In genomic region chr6:151451417-151451949, GRCh38 we compare ENCODE assay signal across 7 cellular contexts. TPM values are rescaled to one million over a fixed set of nuclear protein-coding genes. Genes with fewer than 3 reads are reported as not detected.
A peak's percentile ranks its signal among the peaks of the same experiment; 100 is the strongest.
DNase-seq lines count a peak whose midpoint lies in the region; ATAC-seq and TF ChIP-seq lines count a peak whose summit lies in the region.

No MANE protein-coding gene starts in this region.

- H3K9ac ChIP-seq in HCT116 (ENCODE audit: low read length) = peak overlapping the region; percentile 66

- ATAC-seq in HCT116 (no peak), right cardiac atrium (no peak), GM21381 (IDR thresholded peaks at IDR 0.05; ENCODE audit: unreplicated experiment) (no peak)

- POLR2A ChIA-PET in HCT116 (lab: Charles Lee) = interaction anchor here (0.7 to 1.3 kb wide), 3 partner anchors 11 to 17 kb away, joined by 3 to 4 read pairs (median 4); no protein-coding TSS in a partner anchor

- RAD21 ChIA-PET in HCT116 (lab: Charles Lee; ENCODE audit: low non-redundant PET in 1 of 2, low total read pairs in 2 of 2, uncharacterized antibody in 2 of 2, unreplicated experiment in 2 of 2) = no interaction called here

- no peaks in the 10 kb centered on the region for H3K36me3 ChIP-seq in HCT116 (ENCODE audit: control insufficient read depth in 1 of 2, insufficient read depth in 2 of 2, low read length in 2 of 2)
- H3K36me3 ChIP-seq in spleen = peaks cover 0 to 6% (median 1%) of the 10 kb centered on the region in 6 donors

- DNase-seq in HCT116 (ENCODE audit: low read depth, low spot score) (no peak), right cardiac atrium (no peak), spleen (no peak), kidney glomerular epithelial cell (lab: John Stamatoyannopoulos, UW) (no peak), occipital lobe (lab: John Stamatoyannopoulos, UW) (no peak)

- TSS peak; percentile 91 for BruUV-seq in HCT116 (replicated peaks; lab: Mats Ljungman, UMichigan)

- H3K4me2 ChIP-seq in HCT116 (ENCODE audit: low read length) = peak overlapping the region; percentile 87

- TF ChIP-seq RAD21 in HCT116 (IDR thresholded peaks at IDR 0.05; ENCODE audit: low read depth) = no peak

- intact Hi-C loops in HCT116 (cut with micrococcal nuclease) = no loop called here
- intact Hi-C loops in right cardiac atrium (cut with DNase I) = loop anchor here in 1 of 4 donors (10.0 kb wide), 1 partner anchor 57 kb away; the partner anchor contains the start of gene ZBTB2
- intact Hi-C loops in spleen (cut with DNase I; ENCODE audit: low total_unique reads) = no loop called here

- no peaks in the 10 kb centered on the region for H3K9me2 ChIP-seq in HCT116 (ENCODE audit: insufficient read depth)

- under 1% methylated on average over 22 of the region's 22 CpGs for WGBS in right cardiac atrium
- WGBS in spleen, 5 donors = 1% methylated on average over 22 of the region's 22 CpGs

- H2AFZ ChIP-seq in HCT116 (ENCODE audit: low read depth, low read length, poor library complexity, severe bottlenecking) = no peak overlapping the region

- no peaks in the 10 kb centered on the region for H4K20me1 ChIP-seq in HCT116 (ENCODE audit: insufficient read depth)

- peaks cover 43% of the 10 kb centered on the region for H3K79me2 ChIP-seq in HCT116 (ENCODE audit: insufficient read depth, low read length)

- TF ChIP-seq POLR2A in HCT116 (IDR thresholded peaks at IDR 0.05; ENCODE audit: borderline replicate concordance, extremely low read depth, insufficient read depth, insufficient read length) (no peak), spleen (IDR thresholded peaks at IDR 0.05) (no peak)

- H3K9me3 ChIP-seq in HCT116 (ENCODE audit: control insufficient read depth in 1 of 2, insufficient read depth in 1 of 2, low read depth in 1 of 2, low read length in 2 of 2) = no peaks in the 10 kb centered on the region
- no peaks in the 10 kb centered on the region for H3K9me3 ChIP-seq in right cardiac atrium (ENCODE audit: control insufficient read depth, low read length)
- H3K9me3 ChIP-seq in spleen = no peaks in the 10 kb centered on the region

- H3K27ac ChIP-seq in HCT116 (ENCODE audit: low read depth, low read length) = peak overlapping the region; percentile 45
- H3K27ac ChIP-seq in VCaP = peak overlapping the region; percentile 90
- peak overlapping the region; percentile 63 for H3K27ac ChIP-seq in right cardiac atrium (ENCODE audit: low read length)
- H3K27ac ChIP-seq in spleen = peak overlapping the region; percentile 71 to 98 (median 96)

- H3K4me3 ChIP-seq in HCT116 (replicated peaks in 1 of 2; ENCODE audit: low read depth in 1 of 2, low read length in 2 of 2) (peak overlapping the region; percentile 69 to 84), right cardiac atrium (ENCODE audit: low read length) (peak overlapping the region; percentile 70), spleen (peak overlapping the region; percentile 71 to 94 (median 88))

- H3K27me3 ChIP-seq in HCT116 (ENCODE audit: insufficient read depth, low read length) = no peaks in the 10 kb centered on the region
- H3K27me3 ChIP-seq in right cardiac atrium (ENCODE audit: control insufficient read depth, insufficient read depth) = no peaks in the 10 kb centered on the region
- H3K27me3 ChIP-seq in spleen (replicated peaks in 1 of 7) = no peaks in the 10 kb centered on the region

- H3K4me1 ChIP-seq in HCT116 (ENCODE audit: control insufficient read depth in 1 of 2, insufficient read depth in 2 of 2, low read length in 2 of 2) (peaks cover 0 to 17% of the 10 kb centered on the region in 2 experiments; a peak in 2 of 4 replicates), right cardiac atrium (ENCODE audit: control insufficient read depth, insufficient read depth, low read length) (no peaks in the 10 kb centered on the region), spleen (peaks cover 11 to 46% (median 30%) of the 10 kb centered on the region in 6 donors)

- TF ChIP-seq CTCF in HCT116 (IDR thresholded peaks at IDR 0.05 in 2 of 3, conservative IDR thresholded peaks at IDR 0.05 in 1 of 3; ENCODE audit: borderline replicate concordance in 1 of 3, insufficient read depth in 1 of 3, low read depth in 2 of 3, low read length in 2 of 3) = no peak
- TF ChIP-seq CTCF in VCaP (conservative IDR thresholded peaks at IDR 0.05) = no peak
- no peak for TF ChIP-seq CTCF in spleen (IDR thresholded peaks at IDR 0.05 in 8 of 11, conservative IDR thresholded peaks at IDR 0.05 in 3 of 11)

- CTCF ChIA-PET in HCT116 (lab: Charles Lee) = no interaction called here

TF ChIP-seq in HCT116, 20 proteins besides CTCF, POLR2A, EP300 and RAD21:
- TF ChIP-seq JUND (IDR thresholded peaks at IDR 0.05) (no peak), ZNF274 (IDR thresholded peaks at IDR 0.05; ENCODE audit: low read depth, low read length) (no peak), ELF1 (IDR thresholded peaks at IDR 0.05; ENCODE audit: borderline replicate concordance, low read depth) (no peak), CEBPB (IDR thresholded peaks at IDR 0.05; ENCODE audit: low read depth) (no peak)

RNA-seq across cellular contexts. Expression of gene RMND1, which starts 0.4 kb away (rescaled TPM):
- total RNA-seq in HCT116 (2021; ENCODE audit: unreplicated experiment) (28.0 TPM), right cardiac atrium (10 to 100 TPM; 10.9 to 15.2 (median 11.7) TPM), spleen (10 to 100 TPM; 12.6 to 23.2 (median 17.0) TPM), occipital lobe (33.7 TPM)
- 12.7 and 18.4 TPM in 2 replicates for polyA plus RNA-seq in HCT116 (2012)
- polyA plus RNA-seq in right cardiac atrium (13.0 TPM), spleen (10 to 100 TPM; 11.7 to 13.4 (median 13.1) TPM)

RNA-seq across cellular contexts. Expression of gene CCDC170, which starts 42.3 kb away (rescaled TPM):
- total RNA-seq in HCT116 (2021; ENCODE audit: unreplicated experiment) = 0.12 TPM
- not detected in 2 replicates for polyA plus RNA-seq in HCT116 (2012)
- 1 to 10 TPM; 1.4 TPM for total RNA-seq in right cardiac atrium
- 0.66 TPM for polyA plus RNA-seq in right cardiac atrium
- 1 to 10 TPM; 1.6 to 4.3 (median 3.3) TPM for total RNA-seq in spleen
- under 1 TPM; 0.49 to 0.54 (median 0.54) TPM for polyA plus RNA-seq in spleen
- total RNA-seq in occipital lobe = 0.47 TPM

Comparison
In these comparisons a context has a peak if more than half of its experiments do, and no peak if none do; other contexts are left out.
1. H3K27ac ChIP-seq: peak in every context shown above with its lines; median percentile 96 in spleen; 90 in VCaP; 63 in right cardiac atrium; 45 in HCT116.